Comparison of ENCODE assay signal across 8 cellular contexts in the genomic region with DNA sequence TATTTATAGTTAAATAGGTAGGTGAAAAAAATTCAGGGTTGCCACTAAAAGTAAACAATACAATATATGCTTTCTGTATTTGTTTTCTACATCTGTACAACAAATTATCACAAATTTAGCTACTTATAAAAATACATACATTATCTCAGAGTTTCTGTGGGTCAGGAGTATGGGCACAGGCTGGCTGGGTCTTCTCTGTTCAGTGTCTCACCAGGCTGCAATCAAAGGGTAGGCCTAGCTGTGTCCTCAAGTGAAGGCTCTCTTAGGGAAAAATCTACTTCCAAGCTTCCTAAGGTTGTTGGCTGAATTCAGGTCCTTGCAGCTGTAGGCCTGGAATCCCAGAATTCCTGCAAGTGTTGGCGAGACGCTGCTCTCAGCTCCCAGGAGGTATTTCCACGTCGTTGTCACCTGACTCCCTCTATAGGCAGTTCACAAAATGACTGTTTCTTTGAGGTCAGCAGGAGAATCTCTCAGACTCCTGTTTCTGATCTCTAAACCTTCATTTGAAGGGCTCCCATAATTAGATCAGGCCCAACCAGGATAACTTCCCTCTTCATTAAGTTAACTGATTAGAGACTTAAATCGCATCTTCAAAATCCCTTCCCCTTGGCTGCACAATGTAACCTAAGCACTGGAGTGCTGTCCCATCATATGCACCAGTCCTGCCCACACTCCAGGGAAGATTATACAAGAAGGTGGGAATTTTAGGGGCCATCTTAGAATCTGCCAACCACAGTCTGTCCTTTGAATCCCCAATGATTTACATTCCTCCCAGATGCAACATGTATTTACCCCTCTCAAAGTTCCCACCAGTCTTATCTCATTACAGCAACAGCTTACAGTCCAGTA.
DNase-seq lines count a peak whose midpoint lies in the region; ATAC-seq and TF ChIP-seq lines count a peak whose summit lies in the region.

No MANE protein-coding gene starts in this region.

- peak; percentile 65 to 77 for TF ChIP-seq RAD21 in liver (IDR thresholded peaks at IDR 0.05)

- CTCF ChIA-PET in activated CD8-positive, alpha-beta memory T cell treated with anti-CD3 and anti-CD28 coated beads, Interleukin-2, amount 10 ng/mL, durations not matched to agents 7 days and 5 days (lab: Charles Lee), result interaction anchor here (0.9 to 2.0 kb wide), 4 partner anchors 26 to 386 kb away, joined by 3 to 6 read pairs (median 4); no protein-coding TSS in a partner anchor

- peaks cover 0 to 4% (median 0%) of the 10 kb centered on the region in 4 donors for H3K4me1 ChIP-seq in liver (ENCODE audit: control insufficient read depth in 4 of 4, insufficient read depth in 4 of 4, low read length in 3 of 4)

- peaks cover 18% of the 10 kb centered on the region for H3K4me1 Mint-ChIP-seq in activated CD8-positive, alpha-beta memory T cell treated with anti-CD3 and anti-CD28 coated beads, Interleukin-2, amount 10 ng/mL, durations not matched to agents 7 days and 5 days

- H3K9me3 ChIP-seq in liver (ENCODE audit: control insufficient read depth in 4 of 4, low read length in 3 of 4), result no peaks in the 10 kb centered on the region

- no peak overlapping the region for H3K9ac ChIP-seq in liver (ENCODE audit: low read depth in 1 of 2, low read length in 2 of 2)

- no peaks in the 10 kb centered on the region for H3K9me3 Mint-ChIP-seq in activated CD8-positive, alpha-beta memory T cell treated with anti-CD3 and anti-CD28 coated beads, Interleukin-2, amount 10 ng/mL, durations not matched to agents 7 days and 5 days (ENCODE audit: low read depth)

- H3K27me3 Mint-ChIP-seq in activated CD8-positive, alpha-beta memory T cell treated with anti-CD3 and anti-CD28 coated beads, Interleukin-2, amount 10 ng/mL, durations not matched to agents 7 days and 5 days, result no peaks in the 10 kb centered on the region

- peak; percentile 86 for ATAC-seq in GM19351 (IDR thresholded peaks at IDR 0.05; ENCODE audit: unreplicated experiment)
- ATAC-seq in activated CD8-positive, alpha-beta memory T cell treated with anti-CD3 and anti-CD28 coated beads, Interleukin-2, amount 10 ng/mL, durations not matched to agents 7 days and 5 days, result no peak

- no peaks in the 10 kb centered on the region for H3K27me3 ChIP-seq in liver (ENCODE audit: control insufficient read depth in 4 of 4, insufficient read depth in 4 of 4, low read length in 3 of 4)

- no peaks in the 10 kb centered on the region for H3K36me3 ChIP-seq in liver (ENCODE audit: control insufficient read depth in 4 of 4, insufficient read depth in 3 of 4, low read depth in 1 of 4, low read length in 3 of 4)

- H3K4me3 ChIP-seq in liver (ENCODE audit: low read depth in 1 of 3, low read length in 3 of 3), result no peak overlapping the region

- WGBS in liver, result 22% methylated on average over 5 of the region's 5 CpGs

- no peak overlapping the region for H3K4me3 Mint-ChIP-seq in activated CD8-positive, alpha-beta memory T cell treated with anti-CD3 and anti-CD28 coated beads, Interleukin-2, amount 10 ng/mL, durations not matched to agents 7 days and 5 days

- DNase-seq in COR-L47 (lab: John Stamatoyannopoulos, UW) (peak; percentile 30), HT1080 (ENCODE audit: low read depth) (peak; percentile 62), SW480 (ENCODE audit: low spot score) (peak; percentile 42), cerebellar nuclear complex (lab: John Stamatoyannopoulos, UW) (no peak)
- no peak for DNase-seq in activated CD8-positive, alpha-beta memory T cell treated with anti-CD3 and anti-CD28 coated beads, Interleukin-2, amount 10 ng/mL, durations not matched to agents 7 days and 5 days
- no peak for DNase-seq in effector CD4-positive, alpha-beta T cell

- no peaks in the 10 kb centered on the region for H3K36me3 Mint-ChIP-seq in activated CD8-positive, alpha-beta memory T cell treated with anti-CD3 and anti-CD28 coated beads, Interleukin-2, amount 10 ng/mL, durations not matched to agents 7 days and 5 days

- peak; percentile 30 for TF ChIP-seq CTCF in liver (IDR thresholded peaks at IDR 0.05; ENCODE audit: low read depth, low read length, missing input control)

- no peak overlapping the region for H3K27ac Mint-ChIP-seq in activated CD8-positive, alpha-beta memory T cell treated with anti-CD3 and anti-CD28 coated beads, Interleukin-2, amount 10 ng/mL, durations not matched to agents 7 days and 5 days

- no peak overlapping the region for H3K27ac ChIP-seq in liver (ENCODE audit: low read depth in 1 of 2, low read length in 2 of 2)

TF ChIP-seq in liver, 16 proteins besides CTCF, POLR2A, EP300 and RAD21:
- TF ChIP-seq JUND (IDR thresholded peaks at IDR 0.05) (no peak), FOXA2 (IDR thresholded peaks at IDR 0.05) (no peak)
- TF ChIP-seq, protein P1, sequence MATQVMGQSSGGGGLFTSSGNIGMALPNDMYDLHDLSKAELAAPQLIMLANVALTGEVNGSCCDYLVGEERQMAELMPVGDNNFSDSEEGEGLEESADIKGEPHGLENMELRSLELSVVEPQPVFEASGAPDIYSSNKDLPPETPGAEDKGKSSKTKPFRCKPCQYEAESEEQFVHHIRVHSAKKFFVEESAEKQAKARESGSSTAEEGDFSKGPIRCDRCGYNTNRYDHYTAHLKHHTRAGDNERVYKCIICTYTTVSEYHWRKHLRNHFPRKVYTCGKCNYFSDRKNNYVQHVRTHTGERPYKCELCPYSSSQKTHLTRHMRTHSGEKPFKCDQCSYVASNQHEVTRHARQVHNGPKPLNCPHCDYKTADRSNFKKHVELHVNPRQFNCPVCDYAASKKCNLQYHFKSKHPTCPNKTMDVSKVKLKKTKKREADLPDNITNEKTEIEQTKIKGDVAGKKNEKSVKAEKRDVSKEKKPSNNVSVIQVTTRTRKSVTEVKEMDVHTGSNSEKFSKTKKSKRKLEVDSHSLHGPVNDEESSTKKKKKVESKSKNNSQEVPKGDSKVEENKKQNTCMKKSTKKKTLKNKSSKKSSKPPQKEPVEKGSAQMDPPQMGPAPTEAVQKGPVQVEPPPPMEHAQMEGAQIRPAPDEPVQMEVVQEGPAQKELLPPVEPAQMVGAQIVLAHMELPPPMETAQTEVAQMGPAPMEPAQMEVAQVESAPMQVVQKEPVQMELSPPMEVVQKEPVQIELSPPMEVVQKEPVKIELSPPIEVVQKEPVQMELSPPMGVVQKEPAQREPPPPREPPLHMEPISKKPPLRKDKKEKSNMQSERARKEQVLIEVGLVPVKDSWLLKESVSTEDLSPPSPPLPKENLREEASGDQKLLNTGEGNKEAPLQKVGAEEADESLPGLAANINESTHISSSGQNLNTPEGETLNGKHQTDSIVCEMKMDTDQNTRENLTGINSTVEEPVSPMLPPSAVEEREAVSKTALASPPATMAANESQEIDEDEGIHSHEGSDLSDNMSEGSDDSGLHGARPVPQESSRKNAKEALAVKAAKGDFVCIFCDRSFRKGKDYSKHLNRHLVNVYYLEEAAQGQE (IDR thresholded peaks at IDR 0.05), result peak; percentile 51

Comparison
In these comparisons a context has a peak if more than half of its experiments do, and no peak if none do; other contexts are left out.
1. DNase-seq: peak in COR-L47 (single experiment), HT1080 (single experiment) and SW480 (single experiment); none in activated CD8-positive, alpha-beta memory T cell treated with anti-CD3 and anti-CD28 coated beads, Interleukin-2, amount 10 ng/mL, durations not matched to agents 7 days and 5 days (single experiment), cerebellar nuclear complex (0 of 2) and effector CD4-positive, alpha-beta T cell (single experiment).